Comparison of ENCODE assay signal across 2 cellular contexts in genomic region chr6:35896228-35896627, GRCh38.
TF ChIP-seq lines count a peak whose summit lies in the region.

No MANE protein-coding gene starts in this region.

TF ChIP-seq in HEK293, 187 proteins besides CTCF, POLR2A, EP300 and RAD21:
- TF ChIP-seq PRDM1 (tag by site-specific recombination; IDR thresholded peaks at IDR 0.05) = no peak
- no peak for TF ChIP-seq SP3 (tag by site-specific recombination; IDR thresholded peaks at IDR 0.05)
- no peak for TF ChIP-seq ZNF629 (tag by site-specific recombination; IDR thresholded peaks at IDR 0.05)
- no peak for TF ChIP-seq KLF1 (tag by site-specific recombination; IDR thresholded peaks at IDR 0.05)
- TF ChIP-seq ZNF292 (tag by site-specific recombination; IDR thresholded peaks at IDR 0.05; ENCODE audit: borderline replicate concordance, low read depth) = no peak
- peak; percentile 91 for TF ChIP-seq ZNF184 (tag by site-specific recombination; IDR thresholded peaks at IDR 0.05)
- no peak for TF ChIP-seq ZNF514 (tag by site-specific recombination; IDR thresholded peaks at IDR 0.05)

TF ChIP-seq in K562, 482 proteins besides CTCF, POLR2A, EP300 and RAD21:
- TF ChIP-seq BCL6 (CRISPR knock-in tag; IDR thresholded peaks at IDR 0.05) = no peak
- no peak for TF ChIP-seq CBFA2T3 (IDR thresholded peaks at IDR 0.05)
- TF ChIP-seq PTBP1 (IDR thresholded peaks at IDR 0.05; ENCODE audit: low read depth, low read length) = no peak
